Comparison of ENCODE assay signal across 7 cellular contexts in the genomic region with DNA sequence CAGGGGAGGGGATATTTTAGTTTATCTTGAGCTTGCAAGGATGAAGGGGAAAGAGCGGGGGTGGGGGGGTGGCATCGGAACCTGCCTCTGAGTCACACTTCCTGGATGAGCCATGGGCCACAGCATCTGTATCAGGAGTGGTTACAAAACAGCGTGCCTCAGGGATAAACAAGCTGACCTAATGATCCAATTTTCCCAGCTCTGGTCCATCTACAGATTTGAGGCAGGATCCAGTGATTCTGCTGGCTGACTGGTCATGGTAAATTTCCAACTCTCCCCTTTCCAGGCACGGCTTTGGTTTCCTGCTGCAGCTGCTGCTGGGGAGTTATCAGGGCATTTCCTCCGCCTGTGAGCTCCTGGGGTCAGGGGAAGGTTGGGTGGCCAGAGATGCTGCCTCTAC. TPM values are rescaled to one million over a fixed set of nuclear protein-coding genes. Genes with fewer than 3 reads are reported as not detected.
DNase-seq lines count a peak whose midpoint lies in the region; TF ChIP-seq lines count a peak whose summit lies in the region.

No MANE protein-coding gene starts in this region.

- H3F3A ChIP-seq in smooth muscle cell (ENCODE audit: low read depth): no peaks in the 10 kb centered on the region

- no peaks in the 10 kb centered on the region for H3K36me3 ChIP-seq in KOPT-K1 (ENCODE audit: insufficient read depth, low read length)
- H3K36me3 ChIP-seq in smooth muscle cell (ENCODE audit: low read depth): no peaks in the 10 kb centered on the region

- 7% methylated on average over 5 of the region's 5 CpGs for WGBS in smooth muscle cell (ENCODE audit: low lambda C conversion rate)

- peak overlapping the region; percentile 5 for H3K4me2 ChIP-seq in smooth muscle cell

- no peaks in the 10 kb centered on the region for H3K27me3 ChIP-seq in smooth muscle cell (ENCODE audit: low read depth)

- H3K9me3 ChIP-seq in KOPT-K1 (ENCODE audit: insufficient read depth, low read length, poor library complexity, severe bottlenecking) (peaks cover 12% of the 10 kb centered on the region), smooth muscle cell (replicated peaks; ENCODE audit: low read depth) (peaks cover 4% of the 10 kb centered on the region)

- H3K27ac Mint-ChIP-seq in activated CD4-positive, alpha-beta T cell treated with anti-CD3 and anti-CD28 coated beads, Interleukin-2, amount 10 ng/mL, durations not matched to agents 24 days and 14 days: peak overlapping the region; percentile 65

- in situ Hi-C loops in GM13977 (cut with MboI; ENCODE audit: low pct_unique_long_range_greater_than_20kb, low sequenced_read_pairs, unreplicated experiment): no loop called here

- peaks cover 4% of the 10 kb centered on the region for H3K9me3 Mint-ChIP-seq in activated CD4-positive, alpha-beta T cell treated with anti-CD3 and anti-CD28 coated beads, Interleukin-2, amount 10 ng/mL, durations not matched to agents 24 days and 14 days

- H3K27ac ChIP-seq in KOPT-K1 (ENCODE audit: low read depth, low read length, poor library complexity, severe bottlenecking) (peak overlapping the region; percentile 6), epithelial cell of prostate (no peak overlapping the region), smooth muscle cell (ENCODE audit: low read depth) (peak overlapping the region; percentile 79)

- H3K36me3 Mint-ChIP-seq in activated CD4-positive, alpha-beta T cell treated with anti-CD3 and anti-CD28 coated beads, Interleukin-2, amount 10 ng/mL, durations not matched to agents 24 days and 14 days (ENCODE audit: low read depth): no peaks in the 10 kb centered on the region

- H3K4me1 Mint-ChIP-seq in activated CD4-positive, alpha-beta T cell treated with anti-CD3 and anti-CD28 coated beads, Interleukin-2, amount 10 ng/mL, durations not matched to agents 24 days and 14 days: peaks cover 45% of the 10 kb centered on the region

- intact Hi-C loops in activated CD4-positive, alpha-beta T cell treated with anti-CD3 and anti-CD28 coated beads, Interleukin-2, amount 10 ng/mL, durations not matched to agents 24 days and 14 days (cut with micrococcal nuclease): no loop called here

- peak; percentile 72 for DNase-seq in activated CD4-positive, alpha-beta T cell treated with anti-CD3 and anti-CD28 coated beads, Interleukin-2, amount 10 ng/mL, durations not matched to agents 24 days and 14 days
- DNase-seq in epithelial cell of prostate (ENCODE audit: low read depth, low spot score) (peak; percentile 29), smooth muscle cell (lab: John Stamatoyannopoulos, UW; ENCODE audit: unreplicated experiment) (no peak), ureter (ENCODE audit: low spot score) (no peak), GM13977 (ENCODE audit: low spot score) (no peak), NCI-H2196 (lab: John Stamatoyannopoulos, UW; ENCODE audit: unreplicated experiment) (no peak)

- no peak for TF ChIP-seq CTCF in smooth muscle cell (IDR thresholded peaks at IDR 0.05; ENCODE audit: borderline replicate concordance, insufficient read depth, poor library complexity, severe bottlenecking)
- TF ChIP-seq CTCF in GM13977 (IDR thresholded peaks at IDR 0.05; ENCODE audit: extremely low read depth, insufficient read depth, missing control alignments): no peak

- H2AFZ ChIP-seq in smooth muscle cell (ENCODE audit: low read depth): no peak overlapping the region

- no peak overlapping the region for H3K4me3 ChIP-seq in smooth muscle cell

- H3K79me2 ChIP-seq in smooth muscle cell (ENCODE audit: low read depth): no peaks in the 10 kb centered on the region

- H4K20me1 ChIP-seq in smooth muscle cell (ENCODE audit: low read depth): no peaks in the 10 kb centered on the region

- peak overlapping the region; percentile 35 for H3K4me3 Mint-ChIP-seq in activated CD4-positive, alpha-beta T cell treated with anti-CD3 and anti-CD28 coated beads, Interleukin-2, amount 10 ng/mL, durations not matched to agents 24 days and 14 days

- H3K4me1 ChIP-seq in smooth muscle cell (ENCODE audit: low read depth): no peaks in the 10 kb centered on the region

- H3K9ac ChIP-seq in smooth muscle cell (ENCODE audit: low read depth): no peak overlapping the region

- H3K27me3 Mint-ChIP-seq in activated CD4-positive, alpha-beta T cell treated with anti-CD3 and anti-CD28 coated beads, Interleukin-2, amount 10 ng/mL, durations not matched to agents 24 days and 14 days: peaks cover 3% of the 10 kb centered on the region

RNA-seq across cellular contexts. Expression of gene HPCAL1, which starts 4.8 kb away (rescaled TPM):
- total RNA-seq in activated CD4-positive, alpha-beta T cell treated with anti-CD3 and anti-CD28 coated beads, Interleukin-2, amount 10 ng/mL, durations not matched to agents 24 days and 14 days: 77.1 and 82.8 TPM in 2 replicates
- total RNA-seq in smooth muscle cell: 7.0 and 11.7 TPM in 2 replicates
- 15.8 and 18.6 TPM in 2 replicates for polyA plus RNA-seq in smooth muscle cell
- 17.5 TPM for total RNA-seq in ureter

Comparison
In these comparisons a context has a peak if more than half of its experiments do, and no peak if none do; other contexts are left out.
1. DNase-seq: peak in activated CD4-positive, alpha-beta T cell treated with anti-CD3 and anti-CD28 coated beads, Interleukin-2, amount 10 ng/mL, durations not matched to agents 24 days and 14 days (single experiment) and epithelial cell of prostate (single experiment); none in smooth muscle cell (single experiment), ureter (single experiment), GM13977 (single experiment) and NCI-H2196 (single experiment).